17 cellular contexts compared by ENCODE assay signal in genomic region chr13:113033498-113033897, GRCh38.
DNase-seq lines count a peak whose midpoint lies in the region; ATAC-seq and TF ChIP-seq lines count a peak whose summit lies in the region.
"Had no signal": no experiment of that assay in that cellular context is flagged by ENCODE, and none has a peak within 500 bp of the region (broad histone marks: within the 10 kb centered on the region; RNA-seq: fewer than 3 reads in every experiment).

No MANE protein-coding gene starts in this region.

- 93% methylated on average over 13 of the region's 13 CpGs for WGBS in right cardiac atrium
- no CpG with 5 or more reads among the region's 13 CpGs for WGBS in mesendoderm (ENCODE audit: extremely low coverage, insufficient coverage, low lambda C conversion rate)

- H4K5ac ChIP-seq in mesendoderm (ENCODE audit: low read length): no peak overlapping the region

- no peaks in the 10 kb centered on the region for H3K9me3 ChIP-seq in right cardiac atrium (ENCODE audit: control insufficient read depth, low read length)
- H3K9me3 ChIP-seq: BLaER1 had no signal

- H3K79me1 ChIP-seq in mesendoderm (ENCODE audit: low read length): no peaks in the 10 kb centered on the region

- H3K56ac ChIP-seq in mesendoderm (ENCODE audit: low read length): no peak overlapping the region

- no peak overlapping the region for H2BK120ac ChIP-seq in mesendoderm (ENCODE audit: low read depth, low read length)

- no peak overlapping the region for H3K9ac ChIP-seq in mesendoderm (ENCODE audit: low read length)
- H3K9ac ChIP-seq: BLaER1 had no signal

- H4K8ac ChIP-seq in mesendoderm (ENCODE audit: low read depth, low read length): no peak overlapping the region

- no peaks in the 10 kb centered on the region for H3K4me1 Mint-ChIP-seq in activated naive CD8-positive, alpha-beta T cell treated with anti-CD3 and anti-CD28 coated beads, Interleukin-2, amount 50 U/mL, for 24 hours

- intact Hi-C loops in right cardiac atrium (cut with DNase I) (loop anchor here in 1 of 4 donors (5.0 to 10.0 kb wide), 2 partner anchors 189 to 361 kb away; no protein-coding TSS in a partner anchor), Right ventricle myocardium superior (cut with DNase I) (loop anchor here (5.0 to 10.0 kb wide), 2 partner anchors 89 to 189 kb away; no protein-coding TSS in a partner anchor)

- no peak overlapping the region for H3K18ac ChIP-seq in mesendoderm (ENCODE audit: low read length)

- H2BK15ac ChIP-seq in mesendoderm (replicated peaks; ENCODE audit: low read depth): no peak overlapping the region

- TF ChIP-seq CTCF in coronary artery (IDR thresholded peaks at IDR 0.05): no peak

- no peak overlapping the region for H3K4ac ChIP-seq in mesendoderm (ENCODE audit: low read depth, low read length)

- no peaks in the 10 kb centered on the region for H3K27me3 Mint-ChIP-seq in activated naive CD8-positive, alpha-beta T cell treated with anti-CD3 and anti-CD28 coated beads, Interleukin-2, amount 50 U/mL, for 24 hours

- no peak overlapping the region for H3K4me3 ChIP-seq in right cardiac atrium (ENCODE audit: low read length)
- H3K4me3 ChIP-seq in mesendoderm (ENCODE audit: low read length): no peak overlapping the region
- H3K4me3 ChIP-seq in coronary artery: no peak overlapping the region
- H3K4me3 ChIP-seq: BLaER1, GM23338 had no signal

- no peak overlapping the region for H2AK5ac ChIP-seq in mesendoderm (ENCODE audit: low read length)

- DNase-seq in right cardiac atrium (peak in 2 of 3 donors; percentile 31 to 42), Right ventricle myocardium superior (no peak), cerebellar cortex (ENCODE audit: low spot score) (peak; percentile 24), mesendoderm (peak; percentile 21), coronary artery (ENCODE audit: low spot score) (no peak), NCI-H128 (lab: John Stamatoyannopoulos, UW; ENCODE audit: unreplicated experiment) (no peak)
- DNase-seq in stimulated activated CD4-positive, alpha-beta T cell treated with anti-CD3 and anti-CD28 coated beads, Interleukin-2, amount 100 ng/mL, for 24 hours: no peak
- no peak for DNase-seq in activated naive CD8-positive, alpha-beta T cell treated with anti-CD3 and anti-CD28 coated beads, Interleukin-2, amount 50 U/mL, for 24 hours
- DNase-seq: 8988T; AML-193; Caco-2; CD8-positive, alpha-beta memory T cell; DND-41; GF-D8; H7 had no signal

- no peak overlapping the region for H3K4me3 Mint-ChIP-seq in activated naive CD8-positive, alpha-beta T cell treated with anti-CD3 and anti-CD28 coated beads, Interleukin-2, amount 50 U/mL, for 24 hours
- H3K4me3 Mint-ChIP-seq: CD8-positive, alpha-beta memory T cell; GM23338 had no signal

- no peak overlapping the region for H2BK5ac ChIP-seq in mesendoderm (ENCODE audit: low read length)

- H3K79me2 ChIP-seq in mesendoderm (ENCODE audit: control insufficient read depth, insufficient read depth, low read length): no peaks in the 10 kb centered on the region

- H3K27ac Mint-ChIP-seq in activated naive CD8-positive, alpha-beta T cell treated with anti-CD3 and anti-CD28 coated beads, Interleukin-2, amount 50 U/mL, for 24 hours: no peak overlapping the region
- H3K27ac Mint-ChIP-seq: GM23338 had no signal

- no peaks in the 10 kb centered on the region for H3K9me3 Mint-ChIP-seq in activated naive CD8-positive, alpha-beta T cell treated with anti-CD3 and anti-CD28 coated beads, Interleukin-2, amount 50 U/mL, for 24 hours
- H3K9me3 Mint-ChIP-seq: CD8-positive, alpha-beta memory T cell had no signal

- H3K27ac ChIP-seq in right cardiac atrium (ENCODE audit: low read length) (no peak overlapping the region), mesendoderm (ENCODE audit: low read depth, low read length) (no peak overlapping the region), coronary artery (no peak overlapping the region)
- H3K27ac ChIP-seq: BLaER1 had no signal

- no peaks in the 10 kb centered on the region for H3K36me3 ChIP-seq in mesendoderm (ENCODE audit: control insufficient read depth, insufficient read depth, low read length)
- H3K36me3 ChIP-seq: BLaER1 had no signal

- H3K4me1 ChIP-seq in right cardiac atrium (ENCODE audit: control insufficient read depth, insufficient read depth, low read length): no peaks in the 10 kb centered on the region
- H3K4me1 ChIP-seq in mesendoderm (ENCODE audit: control insufficient read depth, low read depth, low read length): no peaks in the 10 kb centered on the region
- H3K4me1 ChIP-seq: BLaER1, Caco-2 had no signal

- ATAC-seq in right cardiac atrium (no peak), Right ventricle myocardium superior (ENCODE audit: poor library complexity) (no peak)
- no peak for ATAC-seq in activated naive CD8-positive, alpha-beta T cell treated with anti-CD3 and anti-CD28 coated beads, Interleukin-2, amount 50 U/mL, for 24 hours
- ATAC-seq: GM23338 had no signal

- H3K36me3 Mint-ChIP-seq in activated naive CD8-positive, alpha-beta T cell treated with anti-CD3 and anti-CD28 coated beads, Interleukin-2, amount 50 U/mL, for 24 hours (ENCODE audit: low read depth): no peaks in the 10 kb centered on the region

- H3K27me3 ChIP-seq in right cardiac atrium (ENCODE audit: control insufficient read depth, insufficient read depth) (no peaks in the 10 kb centered on the region), mesendoderm (ENCODE audit: insufficient read depth, low read length, poor library complexity) (no peaks in the 10 kb centered on the region)

- H3K23ac ChIP-seq in mesendoderm (ENCODE audit: low read length): no peak overlapping the region

- no peak overlapping the region for H3K4me2 ChIP-seq in mesendoderm (ENCODE audit: low read length)
- H3K4me2 ChIP-seq: BLaER1, GM23338 had no signal

Comparison
In these comparisons a context has a peak if more than half of its experiments do, and no peak if none do; other contexts are left out.
1. DNase-seq: peak in right cardiac atrium (2 of 3), cerebellar cortex (single experiment) and mesendoderm (single experiment); none in Right ventricle myocardium superior (single experiment), coronary artery (single experiment), NCI-H128 (single experiment), stimulated activated CD4-positive, alpha-beta T cell treated with anti-CD3 and anti-CD28 coated beads, Interleukin-2, amount 100 ng/mL, for 24 hours (0 of 2) and activated naive CD8-positive, alpha-beta T cell treated with anti-CD3 and anti-CD28 coated beads, Interleukin-2, amount 50 U/mL, for 24 hours (single experiment).